In the genomic region with DNA sequence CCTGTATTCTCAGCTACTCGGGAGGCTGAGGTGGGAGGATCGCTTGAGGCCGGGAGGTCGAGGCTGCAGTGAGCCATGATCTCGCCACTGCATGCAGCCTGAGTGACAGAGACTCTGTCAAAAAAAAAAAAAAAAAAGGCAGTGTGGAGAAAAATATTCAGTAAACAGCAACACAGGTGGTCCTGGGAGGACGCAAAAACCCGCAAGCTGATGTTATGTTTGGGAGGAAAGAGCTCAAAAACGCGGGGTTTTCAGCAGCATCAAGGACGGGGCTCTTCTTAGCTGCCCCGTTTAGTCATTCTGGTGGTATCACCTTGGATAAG, we compare ENCODE assay signal across 1 cellular context.
TF ChIP-seq lines count a peak whose summit lies in the region.

No MANE protein-coding gene starts in this region.

TF ChIP-seq in K562, 482 proteins besides CTCF, POLR2A, EP300 and RAD21:
- TF ChIP-seq NONO (IDR thresholded peaks at IDR 0.05; ENCODE audit: low read depth in 2 of 2, low read length in 1 of 2): no peak
- TF ChIP-seq CBX5 (IDR thresholded peaks at IDR 0.05; ENCODE audit: borderline replicate concordance, low read depth): no peak
- TF ChIP-seq ZFX (CRISPR knock-in tag; IDR thresholded peaks at IDR 0.05): peak; percentile 5; the same call in 1 of the 2 replicates
- TF ChIP-seq ELF1 (tag; IDR thresholded peaks at IDR 0.05): no peak
- TF ChIP-seq ARID3A (IDR thresholded peaks at IDR 0.05; ENCODE audit: borderline replicate concordance, low read depth, low read length): no peak
- 0 out of 2 replicates have a peak, but pooled peaks have one; percentile 26 for TF ChIP-seq SMARCA5 (IDR thresholded peaks at IDR 0.05)
- TF ChIP-seq, protein P1, sequence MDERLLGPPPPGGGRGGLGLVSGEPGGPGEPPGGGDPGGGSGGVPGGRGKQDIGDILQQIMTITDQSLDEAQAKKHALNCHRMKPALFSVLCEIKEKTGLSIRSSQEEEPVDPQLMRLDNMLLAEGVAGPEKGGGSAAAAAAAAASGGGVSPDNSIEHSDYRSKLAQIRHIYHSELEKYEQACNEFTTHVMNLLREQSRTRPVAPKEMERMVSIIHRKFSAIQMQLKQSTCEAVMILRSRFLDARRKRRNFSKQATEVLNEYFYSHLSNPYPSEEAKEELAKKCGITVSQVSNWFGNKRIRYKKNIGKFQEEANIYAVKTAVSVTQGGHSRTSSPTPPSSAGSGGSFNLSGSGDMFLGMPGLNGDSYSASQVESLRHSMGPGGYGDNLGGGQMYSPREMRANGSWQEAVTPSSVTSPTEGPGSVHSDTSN (CRISPR knock-in tag; IDR thresholded peaks at IDR 0.05; ENCODE audit: low read depth): no peak
- TF ChIP-seq, protein P1 (tag; conservative IDR thresholded peaks at IDR 0.05; ENCODE audit: low read depth): 0 out of 2 replicates have a peak, but pooled peaks have one; percentile 21
- TF ChIP-seq ZNF384 (IDR thresholded peaks at IDR 0.05; ENCODE audit: low read depth, low read length): peak; percentile 60; the same call in 1 of the 2 replicates
- TF ChIP-seq FOS (IDR thresholded peaks at IDR 0.05; ENCODE audit: extremely low read depth, insufficient read length): no peak
- no peak for TF ChIP-seq WHSC1 (IDR thresholded peaks at IDR 0.05; ENCODE audit: low read length)
- TF ChIP-seq, protein P2, sequence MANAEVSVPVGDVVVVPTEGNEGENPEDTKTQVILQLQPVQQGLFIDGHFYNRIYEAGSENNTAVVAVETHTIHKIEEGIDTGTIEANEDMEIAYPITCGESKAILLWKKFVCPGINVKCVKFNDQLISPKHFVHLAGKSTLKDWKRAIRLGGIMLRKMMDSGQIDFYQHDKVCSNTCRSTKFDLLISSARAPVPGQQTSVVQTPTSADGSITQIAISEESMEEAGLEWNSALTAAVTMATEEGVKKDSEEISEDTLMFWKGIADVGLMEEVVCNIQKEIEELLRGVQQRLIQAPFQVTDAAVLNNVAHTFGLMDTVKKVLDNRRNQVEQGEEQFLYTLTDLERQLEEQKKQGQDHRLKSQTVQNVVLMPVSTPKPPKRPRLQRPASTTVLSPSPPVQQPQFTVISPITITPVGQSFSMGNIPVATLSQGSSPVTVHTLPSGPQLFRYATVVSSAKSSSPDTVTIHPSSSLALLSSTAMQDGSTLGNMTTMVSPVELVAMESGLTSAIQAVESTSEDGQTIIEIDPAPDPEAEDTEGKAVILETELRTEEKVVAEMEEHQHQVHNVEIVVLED (CRISPR knock-in tag; IDR thresholded peaks at IDR 0.05): no peak
- TF ChIP-seq, protein P3, sequence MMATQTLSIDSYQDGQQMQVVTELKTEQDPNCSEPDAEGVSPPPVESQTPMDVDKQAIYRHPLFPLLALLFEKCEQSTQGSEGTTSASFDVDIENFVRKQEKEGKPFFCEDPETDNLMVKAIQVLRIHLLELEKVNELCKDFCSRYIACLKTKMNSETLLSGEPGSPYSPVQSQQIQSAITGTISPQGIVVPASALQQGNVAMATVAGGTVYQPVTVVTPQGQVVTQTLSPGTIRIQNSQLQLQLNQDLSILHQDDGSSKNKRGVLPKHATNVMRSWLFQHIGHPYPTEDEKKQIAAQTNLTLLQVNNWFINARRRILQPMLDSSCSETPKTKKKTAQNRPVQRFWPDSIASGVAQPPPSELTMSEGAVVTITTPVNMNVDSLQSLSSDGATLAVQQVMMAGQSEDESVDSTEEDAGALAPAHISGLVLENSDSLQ (IDR thresholded peaks at IDR 0.05): peak; percentile 52
